In genomic region chr16:30368792-30369090, GRCh38 we compare ENCODE assay signal across 8 cellular contexts. TPM values are rescaled to one million over a fixed set of nuclear protein-coding genes. Genes with fewer than 3 reads are reported as not detected.
A peak's percentile ranks its signal among the peaks of the same experiment; 100 is the strongest.
DNase-seq lines count a peak whose midpoint lies in the region; ATAC-seq, FAIRE-seq and TF ChIP-seq lines count a peak whose summit lies in the region.

No MANE protein-coding gene starts in this region.

- H3K36me3 ChIP-seq in astrocyte (ENCODE audit: insufficient read depth, low read length) = peaks cover 3% of the 10 kb centered on the region
- H3K36me3 ChIP-seq in right lobe of liver = peaks cover 0 to 18% (median 8%) of the 10 kb centered on the region in 4 donors
- peaks cover 7 to 24% (median 22%) of the 10 kb centered on the region in 3 donors for H3K36me3 ChIP-seq in tibial artery

- H3K27me3 ChIP-seq in astrocyte (ENCODE audit: insufficient read depth, low read length) (no peaks in the 10 kb centered on the region), right lobe of liver (no peaks in the 10 kb centered on the region), tibial artery (peaks cover 0 to 3% of the 10 kb centered on the region in 2 donors)

- TF ChIP-seq POLR2A in right lobe of liver (IDR thresholded peaks at IDR 0.05) = no peak

- peak overlapping the region; percentile 95 for H3K4me3 Mint-ChIP-seq in activated CD8-positive, alpha-beta memory T cell treated with anti-CD3 and anti-CD28 coated beads, Interleukin-2, amount 10 ng/mL, durations not matched to agents 7 days and 5 days
- H3K4me3 Mint-ChIP-seq in astrocyte (ENCODE audit: unreplicated experiment) = peak overlapping the region; percentile 88

- H3K4me3 ChIP-seq in astrocyte (ENCODE audit: insufficient read depth, low read depth, low read length) (peak overlapping the region; percentile 76), right lobe of liver (peak overlapping the region; percentile 59 to 90 (median 79)), tibial artery (peak overlapping the region; percentile 76 to 88)

- H3K9me3 ChIP-seq in astrocyte (ENCODE audit: insufficient read depth, low read depth, low read length) = no peaks in the 10 kb centered on the region
- H3K9me3 ChIP-seq in right lobe of liver = no peaks in the 10 kb centered on the region
- no peaks in the 10 kb centered on the region for H3K9me3 ChIP-seq in tibial artery

- DNase-seq in activated CD8-positive, alpha-beta memory T cell treated with anti-CD3 and anti-CD28 coated beads, Interleukin-2, amount 10 ng/mL, durations not matched to agents 7 days and 5 days = no peak
- DNase-seq in activated CD8-positive, alpha-beta memory T cell treated with anti-CD3 and anti-CD28 coated beads for 24 hours = no peak
- DNase-seq in astrocyte (ENCODE audit: low read depth) (no peak), right lobe of liver (no peak), tibial artery (no peak), D721Med (ENCODE audit: insufficient read length, low spot score) (no peak), NCI-H774 (lab: John Stamatoyannopoulos, UW) (no peak), CD1c-positive myeloid dendritic cell (ENCODE audit: extremely low spot score) (no peak)

- no peak for ATAC-seq in activated CD8-positive, alpha-beta memory T cell treated with anti-CD3 and anti-CD28 coated beads, Interleukin-2, amount 10 ng/mL, durations not matched to agents 7 days and 5 days
- no peak for ATAC-seq in right lobe of liver

- FAIRE-seq in astrocyte (lab: Jason Lieb, UNC) = no peak
- no peak for FAIRE-seq in D721Med (lab: Jason Lieb, UNC)

- CTCF ChIA-PET in activated CD8-positive, alpha-beta memory T cell treated with anti-CD3 and anti-CD28 coated beads, Interleukin-2, amount 10 ng/mL, durations not matched to agents 7 days and 5 days (lab: Charles Lee) = interaction anchor here (0.6 to 7.3 kb wide), 8 partner anchors 12 to 61 kb away, joined by 3 to 61 read pairs (median 4); partner anchors contain the start of genes DCTPP1, SEPTIN1 and ZNF771

- peak overlapping the region; percentile 85 for H3K9ac ChIP-seq in astrocyte (ENCODE audit: low read length)

- H3K4me1 ChIP-seq in astrocyte (ENCODE audit: insufficient read depth, low read length) (peaks cover 20% of the 10 kb centered on the region), right lobe of liver (peaks cover 0 to 29% (median 7%) of the 10 kb centered on the region in 4 donors), tibial artery (peaks cover 0 to 49% (median 31%) of the 10 kb centered on the region in 4 donors)

- H4K20me1 ChIP-seq in astrocyte (ENCODE audit: insufficient read depth, low read length) = peaks cover 57% of the 10 kb centered on the region

- H3K36me3 Mint-ChIP-seq in activated CD8-positive, alpha-beta memory T cell treated with anti-CD3 and anti-CD28 coated beads, Interleukin-2, amount 10 ng/mL, durations not matched to agents 7 days and 5 days = peaks cover 35% of the 10 kb centered on the region
- peaks cover 9% of the 10 kb centered on the region for H3K36me3 Mint-ChIP-seq in astrocyte (ENCODE audit: low read depth, unreplicated experiment)

- TF ChIP-seq CTCF in astrocyte (IDR thresholded peaks at IDR 0.05; ENCODE audit: insufficient read depth, low read depth, low read length) (no peak), right lobe of liver (IDR thresholded peaks at IDR 0.05) (no peak), tibial artery (IDR thresholded peaks at IDR 0.05) (no peak), D721Med (IDR thresholded peaks at IDR 0.05; ENCODE audit: insufficient read depth, missing control alignments) (no peak)

- H2AFZ ChIP-seq in astrocyte (ENCODE audit: low read depth, low read length) = no peak overlapping the region

- peak overlapping the region; percentile 62 for H3K27ac Mint-ChIP-seq in activated CD8-positive, alpha-beta memory T cell treated with anti-CD3 and anti-CD28 coated beads, Interleukin-2, amount 10 ng/mL, durations not matched to agents 7 days and 5 days
- H3K27ac Mint-ChIP-seq in astrocyte (ENCODE audit: unreplicated experiment) = peak overlapping the region; percentile 89

- peak overlapping the region; percentile 99 for H3K4me2 ChIP-seq in astrocyte (ENCODE audit: low read length)

- WGBS in right lobe of liver (ENCODE audit: insufficient coverage, low coverage, low lambda C conversion rate, missing lambda C conversion rate) = 8% methylated on average over 4 of the region's 4 CpGs

- peaks cover 63% of the 10 kb centered on the region for H3K79me2 ChIP-seq in astrocyte (ENCODE audit: insufficient read depth, low read length)

- no peaks in the 10 kb centered on the region for H3K27me3 Mint-ChIP-seq in activated CD8-positive, alpha-beta memory T cell treated with anti-CD3 and anti-CD28 coated beads, Interleukin-2, amount 10 ng/mL, durations not matched to agents 7 days and 5 days
- no peaks in the 10 kb centered on the region for H3K27me3 Mint-ChIP-seq in astrocyte (ENCODE audit: low read depth, unreplicated experiment)

- intact Hi-C loops in right lobe of liver (cut with DNase I) = no loop called here
- intact Hi-C loops in tibial artery (cut with DNase I; ENCODE audit: low total_unique reads) = no loop called here

- peaks cover 45% of the 10 kb centered on the region for H3K4me1 Mint-ChIP-seq in activated CD8-positive, alpha-beta memory T cell treated with anti-CD3 and anti-CD28 coated beads, Interleukin-2, amount 10 ng/mL, durations not matched to agents 7 days and 5 days
- H3K4me1 Mint-ChIP-seq in astrocyte (ENCODE audit: low read depth, unreplicated experiment) = peaks cover 26% of the 10 kb centered on the region

- no peaks in the 10 kb centered on the region for H3K9me3 Mint-ChIP-seq in activated CD8-positive, alpha-beta memory T cell treated with anti-CD3 and anti-CD28 coated beads, Interleukin-2, amount 10 ng/mL, durations not matched to agents 7 days and 5 days (ENCODE audit: low read depth)
- H3K9me3 Mint-ChIP-seq in astrocyte (ENCODE audit: unreplicated experiment) = no peaks in the 10 kb centered on the region

- H3K27ac ChIP-seq in astrocyte (ENCODE audit: low read depth, low read length) (peak overlapping the region; percentile 41), right lobe of liver (peak overlapping the region in 2 of 3 donors; percentile 65 to 85), tibial artery (peak overlapping the region; percentile 75 to 78)

RNA-seq across cellular contexts. Expression of gene TBC1D10B, which starts 1.6 kb away (rescaled TPM):
- total RNA-seq in activated CD8-positive, alpha-beta memory T cell treated with anti-CD3 and anti-CD28 coated beads, Interleukin-2, amount 10 ng/mL, durations not matched to agents 7 days and 5 days = 10 to 100 TPM; 84.1 to 87.3 TPM
- total RNA-seq in astrocyte = 50.3 and 50.8 TPM in 2 replicates
- 10 to 100 TPM in 3 of 6 experiments, 1 to 10 TPM in 3; 7.9 to 12.3 (median 10.6) TPM for total RNA-seq in right lobe of liver

RNA-seq across cellular contexts. Expression of gene MYL11, which starts 5.9 kb away (rescaled TPM):
- 1 to 10 TPM in 1 of 2 experiments, not detected in 1; 1.0 TPM for total RNA-seq in activated CD8-positive, alpha-beta memory T cell treated with anti-CD3 and anti-CD28 coated beads, Interleukin-2, amount 10 ng/mL, durations not matched to agents 7 days and 5 days
- total RNA-seq in astrocyte (not detected in 2 replicates), right lobe of liver (1 to 10 TPM in 1 of 6 experiments, not detected in 5; 1.4 TPM)

RNA-seq across cellular contexts. Expression of gene SEPTIN1, which starts 13.6 kb away (rescaled TPM):
- 100 to 1,000 TPM; 259 to 278 TPM for total RNA-seq in activated CD8-positive, alpha-beta memory T cell treated with anti-CD3 and anti-CD28 coated beads, Interleukin-2, amount 10 ng/mL, durations not matched to agents 7 days and 5 days
- total RNA-seq in astrocyte (0.48 and 0.96 TPM in 2 replicates), right lobe of liver (1 to 10 TPM in 3 of 6 experiments, under 1 TPM in 3; 0.12 to 1.7 (median 0.93) TPM)

RNA-seq across cellular contexts. Expression of gene CD2BP2, which starts 13.6 kb away (rescaled TPM):
- total RNA-seq in activated CD8-positive, alpha-beta memory T cell treated with anti-CD3 and anti-CD28 coated beads, Interleukin-2, amount 10 ng/mL, durations not matched to agents 7 days and 5 days = 10 to 100 TPM; 70.0 to 94.9 TPM
- total RNA-seq in astrocyte (58.8 TPM in 2 replicates), right lobe of liver (10 to 100 TPM; 14.8 to 23.8 (median 18.2) TPM)

RNA-seq across cellular contexts. Expression of gene ZNF48, which starts 26.5 kb away (rescaled TPM):
- total RNA-seq in activated CD8-positive, alpha-beta memory T cell treated with anti-CD3 and anti-CD28 coated beads, Interleukin-2, amount 10 ng/mL, durations not matched to agents 7 days and 5 days = 10 to 100 TPM; 13.7 to 15.6 TPM
- total RNA-seq in astrocyte (16.0 and 19.5 TPM in 2 replicates), right lobe of liver (1 to 10 TPM; 2.9 to 4.3 (median 3.9) TPM)

Comparison
In these comparisons a context has a peak if more than half of its experiments do, and no peak if none do; other contexts are left out.
1. RNA of gene SEPTIN1, which starts 13.6 kb away (total RNA-seq): 259 to 278 TPM in activated CD8-positive, alpha-beta memory T cell treated with anti-CD3 and anti-CD28 coated beads, Interleukin-2, amount 10 ng/mL, durations not matched to agents 7 days and 5 days; 0.12 to 1.7 TPM in right lobe of liver and 0.48 to 0.96 TPM in astrocyte; every median in the first group is over 10 times any median in the second.
2. Peak in every context shown above with its lines, with median percentiles within 50 percentile points of each other: H3K27ac ChIP-seq and H3K4me3 ChIP-seq.